9 cellular contexts compared by ENCODE assay signal in genomic region chr15:41967506-41968206, GRCh38. TPM values are rescaled to one million over a fixed set of nuclear protein-coding genes. Genes with fewer than 3 reads are reported as not detected.
DNase-seq lines count a peak whose midpoint lies in the region; ATAC-seq and TF ChIP-seq lines count a peak whose summit lies in the region.
"Had no signal": no experiment of that assay in that cellular context is flagged by ENCODE, and none has a peak within 500 bp of the region (broad histone marks: within the 10 kb centered on the region; RNA-seq: fewer than 3 reads in every experiment).

No MANE protein-coding gene starts in this region.

- peaks cover 21% of the 10 kb centered on the region for H3K36me3 Mint-ChIP-seq in Calu3 (ENCODE audit: insufficient read depth, unreplicated experiment)
- no peaks in the 10 kb centered on the region for H3K36me3 Mint-ChIP-seq in osteocyte (ENCODE audit: unreplicated experiment)

- no peak overlapping the region for H3K4me3 ChIP-seq in dorsolateral prefrontal cortex
- H3K4me3 ChIP-seq: GM23338 had no signal

- H3K4me3 Mint-ChIP-seq in Calu3 (ENCODE audit: low read depth, unreplicated experiment) (peak overlapping the region; percentile 37), osteocyte (ENCODE audit: unreplicated experiment) (peak overlapping the region; percentile 58)
- H3K4me3 Mint-ChIP-seq: GM23338 had no signal

- CTCF ChIA-PET in Calu3 (lab: Charles Lee), result no interaction called here

- DNase-seq in Calu3 (no peak), NCI-H524 (lab: John Stamatoyannopoulos, UW) (peak; percentile 92 to 96), dorsolateral prefrontal cortex (no peak), osteocyte (ENCODE audit: extremely low spot score, unreplicated experiment) (no peak), amniotic stem cell (lab: John Stamatoyannopoulos, UW) (no peak), NCI-H146 (lab: John Stamatoyannopoulos, UW) (no peak), cortex of kidney (lab: John Stamatoyannopoulos, UW) (no peak)

- H3K4me1 Mint-ChIP-seq in Calu3 (ENCODE audit: low read depth, unreplicated experiment) (peaks cover 38% of the 10 kb centered on the region), osteocyte (ENCODE audit: unreplicated experiment) (peaks cover 63% of the 10 kb centered on the region)

- H3K27ac Mint-ChIP-seq in Calu3 (ENCODE audit: unreplicated experiment) (peak overlapping the region; percentile 75), osteocyte (ENCODE audit: unreplicated experiment) (peak overlapping the region; percentile 87)
- H3K27ac Mint-ChIP-seq: GM23338 had no signal

- H3K27ac ChIP-seq in dorsolateral prefrontal cortex, result peak overlapping the region in 43 of 59 donors; percentile 2 to 81 (median 36)

- H3K27me3 Mint-ChIP-seq in Calu3 (ENCODE audit: unreplicated experiment), result no peaks in the 10 kb centered on the region
- no peaks in the 10 kb centered on the region for H3K27me3 Mint-ChIP-seq in osteocyte (ENCODE audit: unreplicated experiment)

- intact Hi-C loops in Calu3 (cut with micrococcal nuclease; ENCODE audit: unreplicated experiment), result no loop called here
- intact Hi-C loops in dorsolateral prefrontal cortex (cut with DNase I), result no loop called here

- no peak for ATAC-seq in HG03196 (IDR thresholded peaks at IDR 0.05; ENCODE audit: unreplicated experiment)
- ATAC-seq: GM23338 had no signal

- BruUV-seq in Calu3 (replicated peaks; lab: Mats Ljungman, UMichigan), result no TSS peak

- no peaks in the 10 kb centered on the region for H3K27me3 ChIP-seq in dorsolateral prefrontal cortex

- H3K9me3 Mint-ChIP-seq in Calu3 (ENCODE audit: low read depth, unreplicated experiment), result no peaks in the 10 kb centered on the region
- no peaks in the 10 kb centered on the region for H3K9me3 Mint-ChIP-seq in osteocyte (ENCODE audit: unreplicated experiment)
- H3K9me3 Mint-ChIP-seq: GM23338 had no signal

- TF ChIP-seq CTCF in Calu3 (IDR thresholded peaks at IDR 0.05; ENCODE audit: unreplicated experiment) (no peak), dorsolateral prefrontal cortex (IDR thresholded peaks at IDR 0.05 in 54 of 56, conservative IDR thresholded peaks at IDR 0.05 in 2 of 56; ENCODE audit: low read depth in 1 of 56, partially characterized antibody in 56 of 56) (no peak), osteocyte (IDR thresholded peaks at IDR 0.05) (peak; percentile 10)

RNA-seq across cellular contexts. Expression of gene EHD4, which starts 4.7 kb away (rescaled TPM):
- total RNA-seq in Calu3 (2022) (20.2 and 20.7 TPM in 2 replicates), dorsolateral prefrontal cortex (10 to 100 TPM in 1 of 120 experiments, 1 to 10 TPM in 119; 3.6 to 11.6 (median 6.1) TPM), osteocyte (20.9 and 21.7 TPM in 2 replicates)

RNA-seq across cellular contexts. Expression of gene PLA2G4E, which starts 53.2 kb away (rescaled TPM):
- total RNA-seq in Calu3 (2022) (0.09 TPM in 1 of 2 replicates, not detected in the other), dorsolateral prefrontal cortex (under 1 TPM in 61 of 120 experiments, not detected in 59; 0.07 to 0.44 (median 0.19) TPM), osteocyte (not detected in 2 replicates)
- total RNA-seq: GM23338 had no signal

Comparison
In these comparisons a context has a peak if more than half of its experiments do, and no peak if none do; other contexts are left out.
1. DNase-seq: peak in NCI-H524 (2 of 2); none in Calu3 (single experiment), dorsolateral prefrontal cortex (0 of 10), osteocyte (single experiment), amniotic stem cell (single experiment), NCI-H146 (single experiment) and cortex of kidney (single experiment).